ENCODE assay signal across 11 cellular contexts in genomic region chr22:24154826-24155225, GRCh38. TPM values are rescaled to one million over a fixed set of nuclear protein-coding genes. Genes with fewer than 3 reads are reported as not detected.
DNase-seq lines count a peak whose midpoint lies in the region; ATAC-seq and TF ChIP-seq lines count a peak whose summit lies in the region.
"Had no signal": no experiment of that assay in that cellular context is flagged by ENCODE, and none has a peak within 500 bp of the region (broad histone marks: within the 10 kb centered on the region; RNA-seq: fewer than 3 reads in every experiment).

No MANE protein-coding gene starts in this region.

- CTCF ChIA-PET in activated CD8-positive, alpha-beta T cell treated with anti-CD3 and anti-CD28 coated beads for 36 hours (lab: Charles Lee) = interaction anchor here (0.8 to 7.9 kb wide), 6 partner anchors 8 to 260 kb away, joined by 3 to 83 read pairs (median 6); partner anchors contain the start of gene MIF

- no peaks in the 10 kb centered on the region for H3K36me3 ChIP-seq in transverse colon
- H3K36me3 ChIP-seq: gastrocnemius medialis had no signal

- intact Hi-C loops in activated CD8-positive, alpha-beta T cell treated with anti-CD3 and anti-CD28 coated beads for 36 hours (cut with micrococcal nuclease) = no loop called here
- intact Hi-C loops in transverse colon (cut with DNase I; ENCODE audit: low total_unique reads) = no loop called here

- H3K9me3 ChIP-seq in transverse colon = no peaks in the 10 kb centered on the region
- H3K9me3 ChIP-seq: gastrocnemius medialis had no signal

- H3K4me3 ChIP-seq in transverse colon = no peak overlapping the region

- H3K4me1 Mint-ChIP-seq in activated T-cell treated with anti-CD3 and anti-CD28 coated beads, Interleukin-2, amount 50 U/mL, for 72 hours (ENCODE audit: low read depth) = peaks cover 60% of the 10 kb centered on the region
- H3K4me1 Mint-ChIP-seq in activated CD8-positive, alpha-beta T cell treated with anti-CD3 and anti-CD28 coated beads for 36 hours (ENCODE audit: low read depth) = peaks cover 85% of the 10 kb centered on the region
- peaks cover 47% of the 10 kb centered on the region for H3K4me1 Mint-ChIP-seq in memory B cell

- in situ Hi-C loops in transverse colon (cut with MboI; ENCODE audit: low pct_ligation_motif_present in 1 of 4, low pct_unique_long_range_greater_than_20kb in 1 of 4, low sequenced_read_pairs in 3 of 4) = no loop called here

- peaks cover 23 to 47% (median 28%) of the 10 kb centered on the region in 4 donors for H3K4me1 ChIP-seq in transverse colon

- no peak overlapping the region for H3K27ac Mint-ChIP-seq in activated T-cell treated with anti-CD3 and anti-CD28 coated beads, Interleukin-2, amount 50 U/mL, for 72 hours
- H3K27ac Mint-ChIP-seq in activated CD8-positive, alpha-beta T cell treated with anti-CD3 and anti-CD28 coated beads for 36 hours = peak overlapping the region; percentile 81
- peak overlapping the region; percentile 67 for H3K27ac Mint-ChIP-seq in memory B cell

- H3K4me3 Mint-ChIP-seq in activated T-cell treated with anti-CD3 and anti-CD28 coated beads, Interleukin-2, amount 50 U/mL, for 72 hours = peak overlapping the region; percentile 25 to 38
- no peak overlapping the region for H3K4me3 Mint-ChIP-seq in activated CD8-positive, alpha-beta T cell treated with anti-CD3 and anti-CD28 coated beads for 36 hours
- peak overlapping the region; percentile 79 for H3K4me3 Mint-ChIP-seq in memory B cell

- no peaks in the 10 kb centered on the region for H3K27me3 ChIP-seq in transverse colon
- H3K27me3 ChIP-seq: gastrocnemius medialis had no signal

- no peak for TF ChIP-seq CTCF in activated CD8-positive, alpha-beta T cell treated with anti-CD3 and anti-CD28 coated beads for 36 hours (IDR thresholded peaks at IDR 0.05)
- TF ChIP-seq CTCF in transverse colon (IDR thresholded peaks at IDR 0.05) = no peak

- POLR2A ChIA-PET in activated CD8-positive, alpha-beta T cell treated with anti-CD3 and anti-CD28 coated beads for 36 hours (lab: Charles Lee) = interaction anchor here (1.1 to 1.6 kb wide), 4 partner anchors 8 to 49 kb away, joined by 3 to 4 read pairs (median 4); no protein-coding TSS in a partner anchor

- no peaks in the 10 kb centered on the region for H3K27me3 Mint-ChIP-seq in activated T-cell treated with anti-CD3 and anti-CD28 coated beads, Interleukin-2, amount 50 U/mL, for 72 hours (ENCODE audit: low read depth)
- H3K27me3 Mint-ChIP-seq in activated CD8-positive, alpha-beta T cell treated with anti-CD3 and anti-CD28 coated beads for 36 hours = no peaks in the 10 kb centered on the region
- H3K27me3 Mint-ChIP-seq in memory B cell = no peaks in the 10 kb centered on the region

- TF ChIP-seq POLR2A in transverse colon (IDR thresholded peaks at IDR 0.05) = no peak

- DNase-seq in activated T-cell treated with anti-CD3 and anti-CD28 coated beads, Interleukin-2, amount 50 U/mL, for 72 hours = no peak
- DNase-seq in activated T-cell treated with anti-CD3 and anti-CD28 coated beads for 4 hours (no peak), memory B cell (ENCODE audit: low spot score in 2 of 2) (no peak), transverse colon (no peak), HuH-7 (ENCODE audit: low spot score) (no peak), DMS 273 treated with DMSO at 0.1 percent for 48 hours (lab: John Stamatoyannopoulos, UW) (no peak)
- DNase-seq in activated CD8-positive, alpha-beta T cell treated with anti-CD3 and anti-CD28 coated beads for 36 hours = no peak
- DNase-seq: effector CD4-positive, alpha-beta T cell; gastrocnemius medialis; stimulated activated CD4-positive, alpha-beta T cell treated with anti-CD3 and anti-CD28 coated beads, Interleukin-15, amount 100 ng/mL, for 24 hours had no signal

- 92 to 93% methylated on average over 2 to 5 of the region's 5 CpGs for WGBS in transverse colon (ENCODE audit: low coverage in 1 of 2), 2 donors

- peak overlapping the region in 3 of 4 donors; percentile 87 to 95 (median 90) for H3K27ac ChIP-seq in transverse colon

- no peak for ATAC-seq in activated T-cell treated with anti-CD3 and anti-CD28 coated beads, Interleukin-2, amount 50 U/mL, for 72 hours (replicated peaks in 1 of 2)
- no peak for ATAC-seq in activated CD8-positive, alpha-beta T cell treated with anti-CD3 and anti-CD28 coated beads for 36 hours
- no peak for ATAC-seq in memory B cell (ENCODE audit: low read depth)
- ATAC-seq in HG03432 (IDR thresholded peaks at IDR 0.05; ENCODE audit: unreplicated experiment) = no peak

- no peaks in the 10 kb centered on the region for H3K9me3 Mint-ChIP-seq in activated T-cell treated with anti-CD3 and anti-CD28 coated beads, Interleukin-2, amount 50 U/mL, for 72 hours
- no peaks in the 10 kb centered on the region for H3K9me3 Mint-ChIP-seq in activated CD8-positive, alpha-beta T cell treated with anti-CD3 and anti-CD28 coated beads for 36 hours
- no peaks in the 10 kb centered on the region for H3K9me3 Mint-ChIP-seq in memory B cell

- no peaks in the 10 kb centered on the region for H3K36me3 Mint-ChIP-seq in activated T-cell treated with anti-CD3 and anti-CD28 coated beads, Interleukin-2, amount 50 U/mL, for 72 hours (ENCODE audit: insufficient read depth in 2 of 2)
- peaks cover 7% of the 10 kb centered on the region for H3K36me3 Mint-ChIP-seq in activated CD8-positive, alpha-beta T cell treated with anti-CD3 and anti-CD28 coated beads for 36 hours (ENCODE audit: low read depth)
- H3K36me3 Mint-ChIP-seq in memory B cell = peaks cover 1% of the 10 kb centered on the region

- no peak for TF ChIP-seq EP300 in transverse colon (IDR thresholded peaks at IDR 0.05; ENCODE audit: low read depth)

RNA-seq across cellular contexts. Expression of gene SUSD2, which starts 26.5 kb away (rescaled TPM):
- total RNA-seq in activated T-cell treated with anti-CD3 and anti-CD28 coated beads, Interleukin-2, amount 50 U/mL, for 72 hours = under 1 TPM; 0.55 to 0.60 TPM
- total RNA-seq in activated CD8-positive, alpha-beta T cell treated with anti-CD3 and anti-CD28 coated beads for 36 hours = under 1 TPM; 0.65 to 0.95 TPM
- total RNA-seq in transverse colon = 10 to 100 TPM in 1 of 4 donors, 1 to 10 TPM in 2, under 1 TPM in 1; 0.37 to 67.7 (median 3.8) TPM
